In genomic region chr17:58517928-58518609, GRCh38 we compare ENCODE assay signal across 8 cellular contexts. TPM values are rescaled to one million over a fixed set of nuclear protein-coding genes. Genes with fewer than 3 reads are reported as not detected.
DNase-seq lines count a peak whose midpoint lies in the region; ATAC-seq and TF ChIP-seq lines count a peak whose summit lies in the region.

No MANE protein-coding gene starts in this region.

- H3K27me3 Mint-ChIP-seq in nephron (ENCODE audit: low read depth), result no peaks in the 10 kb centered on the region

- DNase-seq in G401 (ENCODE audit: low spot score), result peak; percentile 100
- DNase-seq in HAP-1 (ENCODE audit: low spot score in 2 of 2), result peak; percentile 99 to 100
- peak; percentile 100 for DNase-seq in MG63
- DNase-seq in SHP77 (lab: John Stamatoyannopoulos, UW), result peak; percentile 99
- DNase-seq in activated gamma-delta T cell (lab: John Stamatoyannopoulos, UW), result peak; percentile 98
- DNase-seq in fibroblast of the conjunctiva (ENCODE audit: low read depth), result peak; percentile 100
- DNase-seq in stimulated activated naive CD8-positive, alpha-beta T cell treated with anti-CD3 and anti-CD28 coated beads, Interleukin-15, Interleukin-2, amounts not matched to agents 100 U/mL and 50 U/mL, for 24 hours, result peak; percentile 99

- H3K4me1 Mint-ChIP-seq in nephron, result peaks cover 50% of the 10 kb centered on the region

- H3K4me3 ChIP-seq in HAP-1, result peak overlapping the region; percentile 92
- peak overlapping the region; percentile 68 for H3K4me3 ChIP-seq in MG63

- peaks cover under 1% of the 10 kb centered on the region for H3K36me3 Mint-ChIP-seq in nephron (ENCODE audit: low read depth)

- peak; percentile 87 for ATAC-seq in stimulated activated naive CD8-positive, alpha-beta T cell treated with anti-CD3 and anti-CD28 coated beads, Interleukin-15, Interleukin-2, amounts not matched to agents 100 U/mL and 50 U/mL, for 24 hours

- H3K4me1 ChIP-seq in HAP-1, result peaks cover 20% of the 10 kb centered on the region

- peak overlapping the region; percentile 87 to 95 (median 92) for H3K4me3 Mint-ChIP-seq in nephron

- no peaks in the 10 kb centered on the region for H3K9me3 Mint-ChIP-seq in nephron

- in situ Hi-C loops in G401 (cut with HindIII; ENCODE audit: low sequenced_read_pairs), result no loop called here
- in situ Hi-C loops in HAP-1 (cut with MboI; ENCODE audit: low sequenced_read_pairs), result no loop called here

- H3K27ac Mint-ChIP-seq in nephron, result peak overlapping the region; percentile 95 to 99 (median 98)

- H3K27me3 ChIP-seq in HAP-1 (ENCODE audit: low read depth) (no peaks in the 10 kb centered on the region), MG63 (no peaks in the 10 kb centered on the region)

- H3K36me3 ChIP-seq in HAP-1 (replicated peaks) (no peaks in the 10 kb centered on the region; the same call in 1 of the 2 replicates), MG63 (no peaks in the 10 kb centered on the region; the same call in 1 of the 2 replicates)

- no peak for TF ChIP-seq CTCF in nephron (IDR thresholded peaks at IDR 0.05; ENCODE audit: unreplicated experiment in 3 of 3)

- H3K9me3 ChIP-seq in HAP-1 (no peaks in the 10 kb centered on the region), MG63 (no peaks in the 10 kb centered on the region)

RNA-seq across cellular contexts. Expression of gene MTMR4, which starts 3.6 kb away (rescaled TPM):
- total RNA-seq in G401 (2014; rRNA removed; shearing (Covaris generic)), result 35.9 and 36.3 TPM in 2 replicates
- 17.6 and 26.4 TPM in 2 replicates for total RNA-seq in MG63 (2014; rRNA removed; shearing (Covaris generic); ENCODE audit: low replicate concordance)

RNA-seq across cellular contexts. Expression of gene HSF5, which starts 29.9 kb away (rescaled TPM):
- not detected in 2 replicates for total RNA-seq in G401 (2014; rRNA removed; shearing (Covaris generic))
- total RNA-seq in MG63 (2014; rRNA removed; shearing (Covaris generic); ENCODE audit: low replicate concordance), result not detected in 2 replicates

Comparison
In these comparisons a context has a peak if more than half of its experiments do, and no peak if none do; other contexts are left out.
1. Peak in every context shown above with its lines: DNase-seq, ATAC-seq and H3K4me3 ChIP-seq.